In the genomic region with DNA sequence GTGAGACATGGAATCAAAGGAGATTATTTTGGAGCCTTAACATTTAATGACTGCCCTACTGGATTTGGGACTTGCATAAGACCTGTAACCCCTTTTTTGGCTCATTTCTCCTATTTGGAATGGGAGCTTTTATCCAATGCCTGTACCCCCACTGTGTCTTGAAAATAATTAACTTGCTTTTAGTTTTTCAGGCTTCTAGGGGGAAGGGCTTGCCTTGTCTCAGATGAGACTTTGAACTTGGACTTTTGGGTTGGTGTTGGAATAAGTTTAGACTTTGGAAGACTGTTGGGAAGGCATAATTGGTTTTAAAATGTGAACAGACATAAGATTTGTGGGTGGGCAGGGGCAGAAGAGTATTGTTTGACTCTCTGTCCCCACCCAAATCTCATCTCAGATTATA, we compare ENCODE assay signal across 8 cellular contexts.
"Had no signal": no experiment of that assay in that cellular context is flagged by ENCODE, and none has a peak within 500 bp of the region (broad histone marks: within the 10 kb centered on the region; RNA-seq: fewer than 3 reads in every experiment).

No MANE protein-coding gene starts in this region.

- FAIRE-seq: G401.6, GM12878, GM12891, GM12892, GM18507, GM19239 had no signal

- DNase-seq: GDM1, GF-D8 had no signal

- H3K4me3 ChIP-seq: GM12878 had no signal

- ATAC-seq: GM12878 had no signal
